Comparison of ENCODE assay signal across 9 cellular contexts in genomic region chr4:3257691-3258482, GRCh38. TPM values are rescaled to one million over a fixed set of nuclear protein-coding genes. Genes with fewer than 3 reads are reported as not detected.
A peak's percentile ranks its signal among the peaks of the same experiment; 100 is the strongest.
DNase-seq lines count a peak whose midpoint lies in the region; ATAC-seq, FAIRE-seq and TF ChIP-seq lines count a peak whose summit lies in the region.
"Had no signal": no experiment of that assay in that cellular context is flagged by ENCODE, and none has a peak within 500 bp of the region (broad histone marks: within the 10 kb centered on the region; RNA-seq: fewer than 3 reads in every experiment).

No MANE protein-coding gene starts in this region.

- H3K27ac ChIP-seq in kidney (ENCODE audit: low read depth in 2 of 2, low read length in 2 of 2) (no peak overlapping the region), caudate nucleus (ENCODE audit: low read depth, low read length) (no peak overlapping the region)

- FAIRE-seq in RCC 7860 (lab: Jason Lieb, UNC) (no peak), kidney (lab: Jason Lieb, UNC) (no peak)

- no peak overlapping the region for H3K4me3 ChIP-seq in kidney (ENCODE audit: low read length in 2 of 2)

- H3K9me3 ChIP-seq in kidney (ENCODE audit: control insufficient read depth in 1 of 2, low read length in 2 of 2), result no peaks in the 10 kb centered on the region

- no peak overlapping the region for H3K9ac ChIP-seq in kidney (ENCODE audit: low read length in 2 of 2)

- no peak for TF ChIP-seq CTCF in kidney (IDR thresholded peaks at IDR 0.05; ENCODE audit: borderline replicate concordance, extremely low read depth, insufficient read depth)

- ATAC-seq in GM21619 (IDR thresholded peaks at IDR 0.05; ENCODE audit: unreplicated experiment) (peak; percentile 63), HG02840 (IDR thresholded peaks at IDR 0.05; ENCODE audit: low FRiP score, unreplicated experiment) (no peak)
- ATAC-seq: left lobe of liver had no signal

- intact Hi-C loops in kidney (cut with DNase I), result no loop called here

- DNase-seq in DMS53 (lab: John Stamatoyannopoulos, UW), result peak; percentile 93
- peak; percentile 32 for DNase-seq in RCC 7860 (ENCODE audit: low spot score)
- peak; percentile 48 for DNase-seq in kidney
- no peak for DNase-seq in caudate nucleus (lab: John Stamatoyannopoulos, UW)
- no peak for DNase-seq in stimulated activated CD4-positive, alpha-beta T cell treated with anti-CD3 and anti-CD28 coated beads, Interleukin-4, amount 100 ng/mL, for 4 hours
- no peak for DNase-seq in activated naive CD4-positive, alpha-beta T cell (lab: John Stamatoyannopoulos, UW)

- no peaks in the 10 kb centered on the region for H3K4me1 ChIP-seq in kidney (ENCODE audit: control insufficient read depth in 1 of 2, insufficient read depth in 1 of 2, low read depth in 1 of 2, low read length in 2 of 2)

- no peaks in the 10 kb centered on the region for H3K36me3 ChIP-seq in kidney (ENCODE audit: control insufficient read depth in 1 of 2, insufficient read depth in 2 of 2, low read length in 2 of 2)

RNA-seq across cellular contexts. Expression of gene MSANTD1, which starts 8.9 kb away (rescaled TPM):
- total RNA-seq in kidney, result 0.91 TPM
- polyA plus RNA-seq in kidney (ENCODE audit: insufficient read depth, low read depth, low replicate concordance), result not detected

RNA-seq across cellular contexts. Expression of gene RGS12, which starts 34.9 kb away (rescaled TPM):
- total RNA-seq in kidney, result 35.5 TPM
- 18.0 TPM for polyA plus RNA-seq in kidney (ENCODE audit: insufficient read depth, low read depth, low replicate concordance)

Comparison
In these comparisons a context has a peak if more than half of its experiments do, and no peak if none do; other contexts are left out.
1. DNase-seq: peak in DMS53 (single experiment), RCC 7860 (single experiment) and kidney (single experiment); none in caudate nucleus (0 of 61), stimulated activated CD4-positive, alpha-beta T cell treated with anti-CD3 and anti-CD28 coated beads, Interleukin-4, amount 100 ng/mL, for 4 hours (0 of 2) and activated naive CD4-positive, alpha-beta T cell (0 of 4).